ENCODE assay signal across 22 cellular contexts in the genomic region with DNA sequence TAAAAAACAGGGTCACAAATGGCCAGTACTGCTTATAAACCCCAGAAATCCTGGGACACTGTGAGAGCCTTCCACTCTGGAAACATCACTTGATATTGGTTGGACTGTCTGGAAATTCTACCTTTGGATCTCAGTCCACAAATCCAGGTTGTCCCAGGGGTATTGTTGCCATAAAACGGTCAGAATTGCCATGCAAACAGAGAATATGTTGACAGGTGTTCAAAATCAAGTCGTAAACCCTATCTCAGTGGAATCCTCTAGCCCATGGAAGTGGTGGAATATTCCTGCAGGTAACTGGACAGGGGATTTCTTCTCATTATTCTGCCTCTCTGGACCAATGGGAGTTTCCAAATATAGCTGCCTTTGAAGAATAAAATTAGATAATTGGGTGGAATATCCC.
"Had no signal": no experiment of that assay in that cellular context is flagged by ENCODE, and none has a peak within 500 bp of the region (broad histone marks: within the 10 kb centered on the region; RNA-seq: fewer than 3 reads in every experiment).

No MANE protein-coding gene starts in this region.

- H3K4me3 ChIP-seq: K562 had no signal

- ATAC-seq: HepG2, K562, Panc1, PC-3, T-cell had no signal

- DNase-seq: Kasumi-1; MM.1S; NCI-H1105; NCI-H1417; NCI-H1436 treated with DMSO at 0.1 percent for 48 hours; NCI-H1694 treated with DMSO at 0.1 percent for 48 hours; NCI-H2029; NCI-H2081 treated with DMSO at 0.1 percent for 48 hours; NCI-H2171 treated with DMSO at 0.1 percent for 48 hours; NCI-H345; NCI-H446 treated with DMSO at 0.1 percent for 48 hours; NCI-H510A treated with DMSO at 0.1 percent for 48 hours; NCI-H748 treated with DMSO at 0.1 percent for 48 hours; NK-92 treated with Interleukin-12 subunit alpha and Interleukin-12 subunit beta, amount 100 ng/mL, for 24 hours; PC-3; SHP77; SK-N-SH; SW 1271; T-cell had no signal

- H3K9me3 ChIP-seq: SK-N-SH had no signal
